14 cellular contexts compared by ENCODE assay signal in genomic region chr19:15358918-15359317, GRCh38. TPM values are rescaled to one million over a fixed set of nuclear protein-coding genes. Genes with fewer than 3 reads are reported as not detected.
DNase-seq lines count a peak whose midpoint lies in the region; ATAC-seq lines count a peak whose summit lies in the region.
"Had no signal": no experiment of that assay in that cellular context is flagged by ENCODE, and none has a peak within 500 bp of the region (broad histone marks: within the 10 kb centered on the region; RNA-seq: fewer than 3 reads in every experiment).

No MANE protein-coding gene starts in this region.

- no peak overlapping the region for H3K4me3 Mint-ChIP-seq in stimulated activated naive CD8-positive, alpha-beta T cell treated with anti-CD3 and anti-CD28 coated beads, Interleukin-15, Interleukin-2, amounts not matched to agents 100 ng/mL and 50 ng/mL, for 24 hours
- no peak overlapping the region for H3K4me3 Mint-ChIP-seq in activated naive CD8-positive, alpha-beta T cell treated with anti-CD3 and anti-CD28 coated beads, Interleukin-2, amount 50 U/mL, for 24 hours
- no peak overlapping the region for H3K4me3 Mint-ChIP-seq in memory B cell
- H3K4me3 Mint-ChIP-seq in T-cell: no peak overlapping the region
- H3K4me3 Mint-ChIP-seq: naive thymus-derived CD8-positive, alpha-beta T cell; T-helper 1 cell treated with Interleukin-12 subunit alpha and Interleukin-12 subunit beta and Interleukin-4 antibody, amounts not matched to agents 30 μg/mL and 1 μg/mL, for 36 hours had no signal

- no peaks in the 10 kb centered on the region for H3K4me1 Mint-ChIP-seq in stimulated activated naive CD8-positive, alpha-beta T cell treated with anti-CD3 and anti-CD28 coated beads, Interleukin-15, Interleukin-2, amounts not matched to agents 100 ng/mL and 50 ng/mL, for 24 hours (ENCODE audit: low read depth)
- H3K4me1 Mint-ChIP-seq in activated naive CD8-positive, alpha-beta T cell treated with anti-CD3 and anti-CD28 coated beads, Interleukin-2, amount 50 U/mL, for 24 hours: no peaks in the 10 kb centered on the region
- H3K4me1 Mint-ChIP-seq in memory B cell: peaks cover 2% of the 10 kb centered on the region
- H3K4me1 Mint-ChIP-seq in T-cell: peaks cover 0 to 5% (median 2%) of the 10 kb centered on the region in 3 donors

- H3K36me3 Mint-ChIP-seq in stimulated activated naive CD8-positive, alpha-beta T cell treated with anti-CD3 and anti-CD28 coated beads, Interleukin-15, Interleukin-2, amounts not matched to agents 100 ng/mL and 50 ng/mL, for 24 hours (ENCODE audit: low read depth): peaks cover 63% of the 10 kb centered on the region
- H3K36me3 Mint-ChIP-seq in activated naive CD8-positive, alpha-beta T cell treated with anti-CD3 and anti-CD28 coated beads, Interleukin-2, amount 50 U/mL, for 24 hours (ENCODE audit: low read depth): peaks cover 59% of the 10 kb centered on the region
- H3K36me3 Mint-ChIP-seq in memory B cell (peaks cover 39% of the 10 kb centered on the region), T-cell (peaks cover 54% of the 10 kb centered on the region)

- no peaks in the 10 kb centered on the region for H3K9me3 Mint-ChIP-seq in stimulated activated naive CD8-positive, alpha-beta T cell treated with anti-CD3 and anti-CD28 coated beads, Interleukin-15, Interleukin-2, amounts not matched to agents 100 ng/mL and 50 ng/mL, for 24 hours
- H3K9me3 Mint-ChIP-seq in activated naive CD8-positive, alpha-beta T cell treated with anti-CD3 and anti-CD28 coated beads, Interleukin-2, amount 50 U/mL, for 24 hours: no peaks in the 10 kb centered on the region
- H3K9me3 Mint-ChIP-seq in memory B cell (no peaks in the 10 kb centered on the region), T-cell (no peaks in the 10 kb centered on the region)
- H3K9me3 Mint-ChIP-seq: naive thymus-derived CD8-positive, alpha-beta T cell; T-helper 1 cell treated with Interleukin-12 subunit alpha and Interleukin-12 subunit beta and Interleukin-4 antibody, amounts not matched to agents 30 μg/mL and 1 μg/mL, for 36 hours had no signal

- H3K27ac Mint-ChIP-seq in stimulated activated naive CD8-positive, alpha-beta T cell treated with anti-CD3 and anti-CD28 coated beads, Interleukin-15, Interleukin-2, amounts not matched to agents 100 ng/mL and 50 ng/mL, for 24 hours: peak overlapping the region; percentile 2
- H3K27ac Mint-ChIP-seq in activated naive CD8-positive, alpha-beta T cell treated with anti-CD3 and anti-CD28 coated beads, Interleukin-2, amount 50 U/mL, for 24 hours: peak overlapping the region; percentile 64
- H3K27ac Mint-ChIP-seq in memory B cell (peak overlapping the region; percentile 69), T-cell (no peak overlapping the region)
- H3K27ac Mint-ChIP-seq: T-helper 1 cell treated with Interleukin-12 subunit alpha and Interleukin-12 subunit beta and Interleukin-4 antibody, amounts not matched to agents 30 μg/mL and 1 μg/mL, for 36 hours had no signal

- no peak for DNase-seq in stimulated activated naive CD8-positive, alpha-beta T cell treated with anti-CD3 and anti-CD28 coated beads, Interleukin-15, Interleukin-2, amounts not matched to agents 100 U/mL and 50 U/mL, for 24 hours
- DNase-seq in activated naive CD8-positive, alpha-beta T cell treated with anti-CD3 and anti-CD28 coated beads, Interleukin-2, amount 50 U/mL, for 24 hours: no peak
- DNase-seq in memory B cell (ENCODE audit: low spot score in 2 of 2) (no peak), T-cell (no peak), NCI-H1417 (lab: John Stamatoyannopoulos, UW) (no peak), NCI-H1694 (lab: John Stamatoyannopoulos, UW) (no peak)
- DNase-seq: activated CD4-positive, alpha-beta T cell treated with anti-CD3 and anti-CD28 coated beads, Interleukin-2, amount 50 U/mL, for 4 hours; activated effector memory CD4-positive, alpha-beta T cell treated with anti-CD3 and anti-CD28 coated beads, Interleukin-2, amount 50 U/mL, for 16 hours; DMS 273 treated with DMSO at 0.1 percent for 48 hours; naive thymus-derived CD8-positive, alpha-beta T cell; NCI-H2171 treated with DMSO at 0.1 percent for 48 hours had no signal

- POLR2A ChIA-PET in T-cell (lab: Charles Lee): interaction anchor here (0.6 to 0.7 kb wide), 4 partner anchors 25 to 107 kb away, joined by 3 to 5 read pairs (median 4); no protein-coding TSS in a partner anchor

- no peaks in the 10 kb centered on the region for H3K27me3 Mint-ChIP-seq in stimulated activated naive CD8-positive, alpha-beta T cell treated with anti-CD3 and anti-CD28 coated beads, Interleukin-15, Interleukin-2, amounts not matched to agents 100 ng/mL and 50 ng/mL, for 24 hours
- no peaks in the 10 kb centered on the region for H3K27me3 Mint-ChIP-seq in activated naive CD8-positive, alpha-beta T cell treated with anti-CD3 and anti-CD28 coated beads, Interleukin-2, amount 50 U/mL, for 24 hours
- H3K27me3 Mint-ChIP-seq in memory B cell (no peaks in the 10 kb centered on the region), T-cell (no peaks in the 10 kb centered on the region)
- H3K27me3 Mint-ChIP-seq: naive thymus-derived CD8-positive, alpha-beta T cell had no signal

- CTCF ChIA-PET in T-cell (lab: Charles Lee): no interaction called here

- ATAC-seq in stimulated activated naive CD8-positive, alpha-beta T cell treated with anti-CD3 and anti-CD28 coated beads, Interleukin-15, Interleukin-2, amounts not matched to agents 100 U/mL and 50 U/mL, for 24 hours: no peak
- no peak for ATAC-seq in activated naive CD8-positive, alpha-beta T cell treated with anti-CD3 and anti-CD28 coated beads, Interleukin-2, amount 50 U/mL, for 24 hours
- no peak for ATAC-seq in memory B cell (ENCODE audit: low read depth)
- no peak for ATAC-seq in HG03457 (IDR thresholded peaks at IDR 0.05; ENCODE audit: unreplicated experiment)
- no peak for ATAC-seq in T-cell (replicated peaks in 1 of 4)
- ATAC-seq: naive thymus-derived CD8-positive, alpha-beta T cell had no signal

RNA-seq across cellular contexts. Expression of gene AKAP8, which starts 20.7 kb away (rescaled TPM):
- total RNA-seq in T-cell: 10 to 100 TPM; 75.8 to 90.3 (median 86.7) TPM

RNA-seq across cellular contexts. Expression of gene BRD4, which starts 26.6 kb away (rescaled TPM):
- total RNA-seq in T-cell: 100 to 1,000 TPM; 115 to 154 (median 139) TPM

RNA-seq across cellular contexts. Expression of gene AKAP8L, which starts 59.9 kb away (rescaled TPM):
- 100 to 1,000 TPM; 134 to 198 (median 184) TPM for total RNA-seq in T-cell

Comparison
In these comparisons a context has a peak if more than half of its experiments do, and no peak if none do; other contexts are left out.
1. H3K27ac Mint-ChIP-seq: peak in stimulated activated naive CD8-positive, alpha-beta T cell treated with anti-CD3 and anti-CD28 coated beads, Interleukin-15, Interleukin-2, amounts not matched to agents 100 ng/mL and 50 ng/mL, for 24 hours (single experiment), activated naive CD8-positive, alpha-beta T cell treated with anti-CD3 and anti-CD28 coated beads, Interleukin-2, amount 50 U/mL, for 24 hours (single experiment) and memory B cell (single experiment); none in T-cell (0 of 2).